Comparison of ENCODE assay signal across 1 cellular context in the genomic region with DNA sequence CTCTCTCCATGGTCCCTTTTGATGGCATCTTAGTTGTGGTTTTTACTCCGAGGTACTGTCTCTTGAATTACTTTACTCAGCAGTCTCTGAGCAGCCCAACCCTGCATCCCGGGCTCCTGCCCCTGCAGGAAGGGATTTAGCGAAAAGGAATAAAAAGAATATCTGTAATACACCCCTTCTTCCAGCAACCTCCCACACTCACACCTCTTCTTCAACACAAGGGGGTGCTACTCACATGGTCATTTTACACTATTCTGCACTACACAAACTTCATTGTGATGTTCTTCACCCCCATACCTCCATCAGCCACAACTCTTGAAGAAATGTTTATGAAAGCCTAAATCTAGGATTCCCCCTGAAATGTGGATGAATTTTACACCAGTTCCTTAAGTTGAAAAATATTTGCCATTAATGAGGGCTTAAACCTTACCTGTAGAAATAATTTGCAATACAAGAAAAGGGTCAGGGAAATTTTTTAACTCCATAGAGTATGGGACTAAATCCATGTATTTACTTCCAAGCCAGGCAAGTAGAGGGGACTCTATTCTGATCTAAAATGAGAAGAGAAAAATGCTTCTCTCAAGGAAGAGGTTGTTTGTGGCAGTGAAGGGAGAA.
TF ChIP-seq lines count a peak whose summit lies in the region.

No MANE protein-coding gene starts in this region.

TF ChIP-seq in GM23338, 12 proteins besides CTCF, POLR2A, EP300 and RAD21 (continued from another document):
- TF ChIP-seq, protein P1, sequence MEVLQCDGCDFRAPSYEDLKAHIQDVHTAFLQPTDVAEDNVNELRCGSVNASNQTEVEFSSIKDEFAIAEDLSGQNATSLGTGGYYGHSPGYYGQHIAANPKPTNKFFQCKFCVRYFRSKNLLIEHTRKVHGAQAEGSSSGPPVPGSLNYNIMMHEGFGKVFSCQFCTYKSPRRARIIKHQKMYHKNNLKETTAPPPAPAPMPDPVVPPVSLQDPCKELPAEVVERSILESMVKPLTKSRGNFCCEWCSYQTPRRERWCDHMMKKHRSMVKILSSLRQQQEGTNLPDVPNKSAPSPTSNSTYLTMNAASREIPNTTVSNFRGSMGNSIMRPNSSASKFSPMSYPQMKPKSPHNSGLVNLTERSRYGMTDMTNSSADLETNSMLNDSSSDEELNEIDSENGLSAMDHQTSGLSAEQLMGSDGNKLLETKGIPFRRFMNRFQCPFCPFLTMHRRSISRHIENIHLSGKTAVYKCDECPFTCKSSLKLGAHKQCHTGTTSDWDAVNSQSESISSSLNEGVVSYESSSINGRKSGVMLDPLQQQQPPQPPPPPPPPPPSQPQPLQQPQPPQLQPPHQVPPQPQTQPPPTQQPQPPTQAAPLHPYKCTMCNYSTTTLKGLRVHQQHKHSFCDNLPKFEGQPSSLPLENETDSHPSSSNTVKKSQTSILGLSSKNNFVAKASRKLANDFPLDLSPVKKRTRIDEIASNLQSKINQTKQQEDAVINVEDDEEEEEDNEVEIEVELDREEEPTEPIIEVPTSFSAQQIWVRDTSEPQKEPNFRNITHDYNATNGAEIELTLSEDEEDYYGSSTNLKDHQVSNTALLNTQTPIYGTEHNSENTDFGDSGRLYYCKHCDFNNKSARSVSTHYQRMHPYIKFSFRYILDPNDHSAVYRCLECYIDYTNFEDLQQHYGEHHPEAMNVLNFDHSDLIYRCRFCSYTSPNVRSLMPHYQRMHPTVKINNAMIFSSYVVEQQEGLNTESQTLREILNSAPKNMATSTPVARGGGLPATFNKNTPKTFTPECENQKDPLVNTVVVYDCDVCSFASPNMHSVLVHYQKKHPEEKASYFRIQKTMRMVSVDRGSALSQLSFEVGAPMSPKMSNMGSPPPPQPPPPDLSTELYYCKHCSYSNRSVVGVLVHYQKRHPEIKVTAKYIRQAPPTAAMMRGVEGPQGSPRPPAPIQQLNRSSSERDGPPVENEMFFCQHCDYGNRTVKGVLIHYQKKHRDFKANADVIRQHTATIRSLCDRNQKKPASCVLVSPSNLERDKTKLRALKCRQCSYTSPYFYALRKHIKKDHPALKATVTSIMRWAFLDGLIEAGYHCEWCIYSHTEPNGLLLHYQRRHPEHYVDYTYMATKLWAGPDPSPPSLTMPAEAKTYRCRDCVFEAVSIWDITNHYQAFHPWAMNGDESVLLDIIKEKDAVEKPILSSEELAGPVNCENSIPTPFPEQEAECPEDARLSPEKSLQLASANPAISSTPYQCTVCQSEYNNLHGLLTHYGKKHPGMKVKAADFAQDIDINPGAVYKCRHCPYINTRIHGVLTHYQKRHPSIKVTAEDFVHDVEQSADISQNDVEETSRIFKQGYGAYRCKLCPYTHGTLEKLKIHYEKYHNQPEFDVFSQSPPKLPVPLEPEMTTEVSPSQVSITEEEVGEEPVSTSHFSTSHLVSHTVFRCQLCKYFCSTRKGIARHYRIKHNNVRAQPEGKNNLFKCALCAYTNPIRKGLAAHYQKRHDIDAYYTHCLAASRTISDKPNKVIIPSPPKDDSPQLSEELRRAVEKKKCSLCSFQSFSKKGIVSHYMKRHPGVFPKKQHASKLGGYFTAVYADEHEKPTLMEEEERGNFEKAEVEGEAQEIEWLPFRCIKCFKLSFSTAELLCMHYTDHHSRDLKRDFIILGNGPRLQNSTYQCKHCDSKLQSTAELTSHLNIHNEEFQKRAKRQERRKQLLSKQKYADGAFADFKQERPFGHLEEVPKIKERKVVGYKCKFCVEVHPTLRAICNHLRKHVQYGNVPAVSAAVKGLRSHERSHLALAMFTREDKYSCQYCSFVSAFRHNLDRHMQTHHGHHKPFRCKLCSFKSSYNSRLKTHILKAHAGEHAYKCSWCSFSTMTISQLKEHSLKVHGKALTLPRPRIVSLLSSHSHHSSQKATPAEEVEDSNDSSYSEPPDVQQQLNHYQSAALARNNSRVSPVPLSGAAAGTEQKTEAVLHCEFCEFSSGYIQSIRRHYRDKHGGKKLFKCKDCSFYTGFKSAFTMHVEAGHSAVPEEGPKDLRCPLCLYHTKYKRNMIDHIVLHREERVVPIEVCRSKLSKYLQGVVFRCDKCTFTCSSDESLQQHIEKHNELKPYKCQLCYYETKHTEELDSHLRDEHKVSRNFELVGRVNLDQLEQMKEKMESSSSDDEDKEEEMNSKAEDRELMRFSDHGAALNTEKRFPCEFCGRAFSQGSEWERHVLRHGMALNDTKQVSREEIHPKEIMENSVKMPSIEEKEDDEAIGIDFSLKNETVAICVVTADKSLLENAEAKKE (CRISPR knock-in tag; IDR thresholded peaks at IDR 0.05) = no peak
- TF ChIP-seq JUNB (IDR thresholded peaks at IDR 0.05; ENCODE audit: unreplicated experiment) = no peak
- TF ChIP-seq POLR2AphosphoS5 (IDR thresholded peaks at IDR 0.05; ENCODE audit: low read depth) = no peak
- no peak for TF ChIP-seq STAT1 (IDR thresholded peaks at IDR 0.05; ENCODE audit: unreplicated experiment)
- TF ChIP-seq CREB1 (CRISPR knock-in tag; IDR thresholded peaks at IDR 0.05; ENCODE audit: low read depth) = no peak
- TF ChIP-seq EZH2 (IDR thresholded peaks at IDR 0.05; ENCODE audit: low read depth, unreplicated experiment) = no peak
- TF ChIP-seq ZNF114 (CRISPR knock-in tag; IDR thresholded peaks at IDR 0.05) = no peak
TF ChIP-seq in GM23338: peak in this region for 0.
